In genomic region chr14:30558362-30558674, GRCh38 we compare ENCODE assay signal across 1 cellular context.
TF ChIP-seq lines count a peak whose summit lies in the region.

No MANE protein-coding gene starts in this region.

TF ChIP-seq in K562, 482 proteins besides CTCF, POLR2A, EP300 and RAD21:
- TF ChIP-seq HEY1 (CRISPR knock-in tag; IDR thresholded peaks at IDR 0.05; ENCODE audit: borderline replicate concordance) = no peak
- TF ChIP-seq, protein P1, sequence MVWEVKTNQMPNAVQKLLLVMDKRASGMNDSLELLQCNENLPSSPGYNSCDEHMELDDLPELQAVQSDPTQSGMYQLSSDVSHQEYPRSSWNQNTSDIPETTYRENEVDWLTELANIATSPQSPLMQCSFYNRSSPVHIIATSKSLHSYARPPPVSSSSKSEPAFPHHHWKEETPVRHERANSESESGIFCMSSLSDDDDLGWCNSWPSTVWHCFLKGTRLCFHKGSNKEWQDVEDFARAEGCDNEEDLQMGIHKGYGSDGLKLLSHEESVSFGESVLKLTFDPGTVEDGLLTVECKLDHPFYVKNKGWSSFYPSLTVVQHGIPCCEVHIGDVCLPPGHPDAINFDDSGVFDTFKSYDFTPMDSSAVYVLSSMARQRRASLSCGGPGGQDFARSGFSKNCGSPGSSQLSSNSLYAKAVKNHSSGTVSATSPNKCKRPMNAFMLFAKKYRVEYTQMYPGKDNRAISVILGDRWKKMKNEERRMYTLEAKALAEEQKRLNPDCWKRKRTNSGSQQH (CRISPR knock-in tag; IDR thresholded peaks at IDR 0.05) = no peak
- no peak for TF ChIP-seq THAP12 (CRISPR knock-in tag; IDR thresholded peaks at IDR 0.05)
- no peak for TF ChIP-seq U2AF1 (optimal IDR thresholded peaks at IDR 0.05; ENCODE audit: low read depth, low read length)
- no peak for TF ChIP-seq ZNF778 (CRISPR knock-in tag; IDR thresholded peaks at IDR 0.05)
- no peak for TF ChIP-seq ZNF232 (CRISPR knock-in tag; IDR thresholded peaks at IDR 0.05)
- TF ChIP-seq GTF2E2 (tag; IDR thresholded peaks at IDR 0.05) = no peak
- TF ChIP-seq BRF1 (IDR thresholded peaks at IDR 0.05; ENCODE audit: borderline replicate concordance, extremely low read depth, insufficient read length) = no peak
- TF ChIP-seq POLR2AphosphoS5 (IDR thresholded peaks at IDR 0.05; ENCODE audit: control insufficient read depth, insufficient read depth, low read depth, low read length) = no peak
- TF ChIP-seq CBFA2T3 (IDR thresholded peaks at IDR 0.05) = no peak
- TF ChIP-seq, protein P2, sequence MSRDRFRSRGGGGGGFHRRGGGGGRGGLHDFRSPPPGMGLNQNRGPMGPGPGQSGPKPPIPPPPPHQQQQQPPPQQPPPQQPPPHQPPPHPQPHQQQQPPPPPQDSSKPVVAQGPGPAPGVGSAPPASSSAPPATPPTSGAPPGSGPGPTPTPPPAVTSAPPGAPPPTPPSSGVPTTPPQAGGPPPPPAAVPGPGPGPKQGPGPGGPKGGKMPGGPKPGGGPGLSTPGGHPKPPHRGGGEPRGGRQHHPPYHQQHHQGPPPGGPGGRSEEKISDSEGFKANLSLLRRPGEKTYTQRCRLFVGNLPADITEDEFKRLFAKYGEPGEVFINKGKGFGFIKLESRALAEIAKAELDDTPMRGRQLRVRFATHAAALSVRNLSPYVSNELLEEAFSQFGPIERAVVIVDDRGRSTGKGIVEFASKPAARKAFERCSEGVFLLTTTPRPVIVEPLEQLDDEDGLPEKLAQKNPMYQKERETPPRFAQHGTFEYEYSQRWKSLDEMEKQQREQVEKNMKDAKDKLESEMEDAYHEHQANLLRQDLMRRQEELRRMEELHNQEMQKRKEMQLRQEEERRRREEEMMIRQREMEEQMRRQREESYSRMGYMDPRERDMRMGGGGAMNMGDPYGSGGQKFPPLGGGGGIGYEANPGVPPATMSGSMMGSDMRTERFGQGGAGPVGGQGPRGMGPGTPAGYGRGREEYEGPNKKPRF (IDR thresholded peaks at IDR 0.05; ENCODE audit: low read depth, low read length) = no peak
- TF ChIP-seq ZFP36 (IDR thresholded peaks at IDR 0.05; ENCODE audit: low read depth, low read length, partially characterized antibody) = no peak
- TF ChIP-seq PCBP2 (IDR thresholded peaks at IDR 0.05; ENCODE audit: low read depth, low read length, poor library complexity, severe bottlenecking) = no peak
- TF ChIP-seq TCF7L2 (IDR thresholded peaks at IDR 0.05; ENCODE audit: low read depth, low read length) = no peak
- no peak for TF ChIP-seq PPARD (CRISPR knock-in tag; IDR thresholded peaks at IDR 0.05)
- TF ChIP-seq EHMT2 (IDR thresholded peaks at IDR 0.05) = no peak
- TF ChIP-seq FOXP4 (CRISPR knock-in tag; IDR thresholded peaks at IDR 0.05; ENCODE audit: borderline replicate concordance) = no peak
- TF ChIP-seq ZNF146 (CRISPR knock-in tag; IDR thresholded peaks at IDR 0.05; ENCODE audit: unreplicated experiment) = no peak
- no peak for TF ChIP-seq MED1 (CRISPR knock-in tag; IDR thresholded peaks at IDR 0.05; ENCODE audit: borderline replicate concordance)
